19 cellular contexts compared by ENCODE assay signal in genomic region chr17:50611639-50612038, GRCh38. TPM values are rescaled to one million over a fixed set of nuclear protein-coding genes. Genes with fewer than 3 reads are reported as not detected.
"Had no signal": no experiment of that assay in that cellular context is flagged by ENCODE, and none has a peak within 500 bp of the region (broad histone marks: within the 10 kb centered on the region; RNA-seq: fewer than 3 reads in every experiment).

No MANE protein-coding gene starts in this region.

- H3K4me1 ChIP-seq: pancreas had no signal

- H3K27me3 ChIP-seq: hepatocyte, pancreas had no signal

- H3K9me3 Mint-ChIP-seq: dendritic cell treated with granulocyte-macrophage colony-stimulating factor and Interleukin-4, amounts not matched to agents 40 ng/mL and 50 ng/mL, for 4 days; effector memory CD8-positive, alpha-beta T cell; naive thymus-derived CD8-positive, alpha-beta T cell; neural crest cell had no signal

- H3K9me3 ChIP-seq: esophagus muscularis mucosa, pancreas had no signal

- H3K36me3 ChIP-seq: esophagus muscularis mucosa, pancreas had no signal

- H3K4me2 ChIP-seq: hepatocyte, smooth muscle cell had no signal

- H2AFZ ChIP-seq: hepatocyte had no signal

- H3K79me2 ChIP-seq: hepatocyte had no signal

- DNase-seq: effector memory CD8-positive, alpha-beta T cell; foreskin fibroblast; left colon; naive thymus-derived CD8-positive, alpha-beta T cell; occipital lobe; pancreas; stimulated activated CD4-positive, alpha-beta T cell treated with anti-CD3 and anti-CD28 coated beads, Interleukin-2, amount 100 ng/mL, for 48 hours; stimulated activated naive CD4-positive, alpha-beta T cell treated with Interleukin-2 at 50 U/mL for 16 hours; trophoblast cell had no signal

- H3K27ac Mint-ChIP-seq: dendritic cell treated with granulocyte-macrophage colony-stimulating factor and Interleukin-4, amounts not matched to agents 40 ng/mL and 50 ng/mL, for 4 days; effector memory CD8-positive, alpha-beta T cell; naive thymus-derived CD8-positive, alpha-beta T cell; progenitor cell of endocrine pancreas had no signal

- H3K4me3 Mint-ChIP-seq: dendritic cell treated with granulocyte-macrophage colony-stimulating factor and Interleukin-4, amounts not matched to agents 40 ng/mL and 50 ng/mL, for 4 days; effector memory CD8-positive, alpha-beta T cell; naive thymus-derived CD8-positive, alpha-beta T cell; neural crest cell had no signal

- H3K36me3 Mint-ChIP-seq: naive thymus-derived CD8-positive, alpha-beta T cell had no signal

- ATAC-seq: effector memory CD8-positive, alpha-beta T cell; left colon; naive thymus-derived CD8-positive, alpha-beta T cell; pancreas; right cardiac atrium had no signal

- H3K4me3 ChIP-seq: esophagus muscularis mucosa, hepatocyte, pancreas, smooth muscle cell had no signal

- H3K27ac ChIP-seq: epithelial cell of prostate, esophagus muscularis mucosa, hepatocyte, pancreas had no signal

RNA-seq across cellular contexts. Expression of gene ABCC3, which starts 23.0 kb away (rescaled TPM):
- total RNA-seq: neural crest cell had no signal

RNA-seq across cellular contexts. Expression of gene CACNA1G, which starts 51.1 kb away (rescaled TPM):
- total RNA-seq: kidney epithelial cell, lung microvascular endothelial cell had no signal
